Comparison of ENCODE assay signal across 1 cellular context in genomic region chr1:64645742-64646141, GRCh38.
TF ChIP-seq lines count a peak whose summit lies in the region.

No MANE protein-coding gene starts in this region.

TF ChIP-seq in K562, 482 proteins besides CTCF, POLR2A, EP300 and RAD21 (continued from another document):
- TF ChIP-seq BCLAF1 (IDR thresholded peaks at IDR 0.05; ENCODE audit: borderline replicate concordance in 1 of 2, control insufficient read depth in 1 of 2, low read depth in 2 of 2, low read length in 1 of 2) = no peak
- TF ChIP-seq ZNF143 (CRISPR knock-in tag; IDR thresholded peaks at IDR 0.05) = peak; percentile 46; the same call in 1 of the 2 replicates
- TF ChIP-seq ZNF740 (CRISPR knock-in tag; IDR thresholded peaks at IDR 0.05) = no peak
- TF ChIP-seq ZNF740 (tag; IDR thresholded peaks at IDR 0.05) = no peak
- peak; percentile 87 for TF ChIP-seq NR2C1 (IDR thresholded peaks at IDR 0.05)
- peak; percentile 94 for TF ChIP-seq NR2C1 (tag; IDR thresholded peaks at IDR 0.05)
- TF ChIP-seq TRIM25 (IDR thresholded peaks at IDR 0.05; ENCODE audit: borderline replicate concordance) = no peak
- TF ChIP-seq LCOR (CRISPR knock-in tag; IDR thresholded peaks at IDR 0.05) = no peak
- no peak for TF ChIP-seq E2F4 (CRISPR knock-in tag; IDR thresholded peaks at IDR 0.05; ENCODE audit: low read depth)
- TF ChIP-seq GABPA (tag; conservative IDR thresholded peaks at IDR 0.05; ENCODE audit: low read depth) = peak; percentile 46
- no peak for TF ChIP-seq USF2 (CRISPR knock-in tag; IDR thresholded peaks at IDR 0.05)
- TF ChIP-seq NR2C2 (CRISPR knock-in tag; IDR thresholded peaks at IDR 0.05) = no peak
- TF ChIP-seq NR2C2 (tag; IDR thresholded peaks at IDR 0.05) = peak; percentile 94
- TF ChIP-seq ZNF639 (CRISPR knock-in tag; conservative IDR thresholded peaks at IDR 0.05 in 1 of 2, IDR thresholded peaks at IDR 0.05 in 1 of 2) = no peak
- no peak for TF ChIP-seq CREM (IDR thresholded peaks at IDR 0.05; ENCODE audit: low read depth)
- TF ChIP-seq ZNF445 (CRISPR knock-in tag; IDR thresholded peaks at IDR 0.05; ENCODE audit: low read depth) = no peak
- no peak for TF ChIP-seq ZNF707 (CRISPR knock-in tag; conservative IDR thresholded peaks at IDR 0.05)
- TF ChIP-seq ZNF263 (CRISPR knock-in tag; IDR thresholded peaks at IDR 0.05; ENCODE audit: borderline replicate concordance) = no peak
- TF ChIP-seq HMBOX1 (IDR thresholded peaks at IDR 0.05) = no peak
- TF ChIP-seq KDM4B (IDR thresholded peaks at IDR 0.05; ENCODE audit: borderline replicate concordance in 2 of 2, low read depth in 1 of 2) = no peak
- no peak for TF ChIP-seq SIRT6 (IDR thresholded peaks at IDR 0.05; ENCODE audit: low read depth, low read length)
- no peak for TF ChIP-seq SMAD2 (IDR thresholded peaks at IDR 0.05; ENCODE audit: low read depth, low read length)
- no peak for TF ChIP-seq MAFF (IDR thresholded peaks at IDR 0.05; ENCODE audit: low read length)
- TF ChIP-seq NCOR1 (IDR thresholded peaks at IDR 0.05) = no peak
- no peak for TF ChIP-seq CTCFL (IDR thresholded peaks at IDR 0.05; ENCODE audit: borderline replicate concordance, insufficient read depth, low read depth, low read length, poor library complexity, severe bottlenecking)
- TF ChIP-seq ZNF668 (CRISPR knock-in tag; IDR thresholded peaks at IDR 0.05) = no peak
- TF ChIP-seq ATF4 (CRISPR knock-in tag; IDR thresholded peaks at IDR 0.05) = no peak
- peak; percentile 62 for TF ChIP-seq HCFC1 (IDR thresholded peaks at IDR 0.05; ENCODE audit: low read depth, low read length)
